ENCODE assay signal across 9 cellular contexts in genomic region chr9:86222667-86223066, GRCh38. TPM values are rescaled to one million over a fixed set of nuclear protein-coding genes. Genes with fewer than 3 reads are reported as not detected.
"Had no signal": no experiment of that assay in that cellular context is flagged by ENCODE, and none has a peak within 500 bp of the region (broad histone marks: within the 10 kb centered on the region; RNA-seq: fewer than 3 reads in every experiment).

No MANE protein-coding gene starts in this region.

- H3K4me3 ChIP-seq: GM23248, K562 had no signal

- H2AFZ ChIP-seq: GM23248 had no signal

- FAIRE-seq: HTR-8/SVneo, K562 had no signal

- H3K27ac ChIP-seq: GM23248 had no signal

- ATAC-seq: K562 had no signal

- H3K9ac ChIP-seq: GM23248 had no signal

- DNase-seq: GM23248, GOT3, H7, HCEC 1CT, IMR-90, KG1 had no signal

RNA-seq across cellular contexts. Expression of gene C9orf153, which starts 36.8 kb away (rescaled TPM):
- total RNA-seq: GM23248, H4, H7, IMR-90 had no signal
- polyA plus RNA-seq: IMR-90 had no signal
